8 cellular contexts compared by ENCODE assay signal in the genomic region with DNA sequence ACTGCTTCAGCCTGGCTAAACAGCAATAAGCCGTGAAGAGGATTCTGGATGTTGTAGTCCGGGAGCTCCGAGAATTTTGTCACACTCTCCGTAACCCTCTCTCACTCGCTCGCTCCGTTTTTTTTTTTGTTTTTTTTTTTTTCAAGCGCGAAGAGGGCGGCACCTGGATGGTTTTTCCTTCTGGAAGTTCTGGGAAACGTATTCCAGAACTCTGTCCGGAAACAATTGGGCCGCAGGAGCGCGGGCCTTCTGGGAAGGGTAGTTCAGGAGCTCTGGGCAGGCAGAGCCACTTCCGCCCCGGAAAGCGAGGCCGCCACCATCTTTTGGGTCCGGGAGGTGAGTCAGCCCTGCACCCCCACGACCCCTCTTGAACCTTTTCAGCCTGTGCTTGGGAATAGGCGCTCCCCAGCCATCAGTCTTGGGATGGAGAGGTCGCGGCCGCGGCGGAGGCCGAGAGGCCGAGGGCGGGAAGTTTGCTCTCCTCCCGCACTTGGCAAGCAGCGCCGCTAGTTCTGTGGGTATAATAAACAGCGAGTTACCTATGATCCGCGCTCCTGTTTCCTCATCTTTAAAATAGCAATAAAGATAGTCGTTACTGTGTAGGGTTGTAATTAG.
DNase-seq lines count a peak whose midpoint lies in the region; ATAC-seq and TF ChIP-seq lines count a peak whose summit lies in the region.

Gene ZNF227 (plus strand): TSS at position 283 of the 615 bp plus-strand sequence. CDS start 5,261 bp downstream, outside the sequence.

- DNase-seq in NCI-H2227 treated with DMSO at 0.1 percent for 48 hours (lab: John Stamatoyannopoulos, UW) (peak; percentile 84), cerebellar cortex (ENCODE audit: low spot score) (peak; percentile 98), inferior parietal cortex (ENCODE audit: extremely low spot score) (peak; percentile 91), smooth muscle cell of the brain vasculature (ENCODE audit: low read depth, low spot score) (peak; percentile 87)
- peak; percentile 75 for DNase-seq in activated CD4-positive, CD25-positive, alpha-beta regulatory T cell treated with anti-CD3 and anti-CD28 coated beads, Interleukin-2, amount 50 U/mL, for 72 hours

- TF ChIP-seq CTCF in 22Rv1 (IDR thresholded peaks at IDR 0.05) = no peak

- ATAC-seq in GM18511 (IDR thresholded peaks at IDR 0.05; ENCODE audit: unreplicated experiment) = peak; percentile 92
- peak; percentile 78 for ATAC-seq in HG03097 (IDR thresholded peaks at IDR 0.05; ENCODE audit: low FRiP score, unreplicated experiment)

- H3K27ac ChIP-seq in 22Rv1 = peak within 1 kb of the TSS; percentile 72

Comparison
In these comparisons a context has a peak if more than half of its experiments do, and no peak if none do; other contexts are left out.
1. Peak in every context shown above with its lines: DNase-seq, ATAC-seq and H3K27ac ChIP-seq.